In genomic region chr2:120343433-120344105, GRCh38 we compare ENCODE assay signal across 8 cellular contexts. TPM values are rescaled to one million over a fixed set of nuclear protein-coding genes. Genes with fewer than 3 reads are reported as not detected.
A peak's percentile ranks its signal among the peaks of the same experiment; 100 is the strongest.
DNase-seq lines count a peak whose midpoint lies in the region; ATAC-seq and TF ChIP-seq lines count a peak whose summit lies in the region.

No MANE protein-coding gene starts in this region.

- WGBS in trophoblast cell (ENCODE audit: extremely low coverage, insufficient coverage, insufficient read length): no CpG with 5 or more reads among the region's 43 CpGs

- H3K14ac ChIP-seq in trophoblast cell (ENCODE audit: low read length): no peak overlapping the region

- intact Hi-C loops in cardiac septum (cut with DNase I): loop anchor here (1.0 to 10.0 kb wide), 5 partner anchors 94 to 731 kb away; no protein-coding TSS in a partner anchor
- intact Hi-C loops in upper lobe of right lung (cut with DNase I): loop anchor here (5.0 kb wide), 2 partner anchors 209 to 339 kb away; no protein-coding TSS in a partner anchor

- H4K12ac ChIP-seq in trophoblast cell (ENCODE audit: low read depth, low read length): no peak overlapping the region

- H2BK12ac ChIP-seq in trophoblast cell (ENCODE audit: low read length): no peak overlapping the region

- H3K36me3 ChIP-seq in trophoblast cell (ENCODE audit: control insufficient read depth in 1 of 2, insufficient read depth in 2 of 2, low read length in 2 of 2) (no peaks in the 10 kb centered on the region), upper lobe of right lung (no peaks in the 10 kb centered on the region)

- H2AK5ac ChIP-seq in trophoblast cell (ENCODE audit: low read length): no peak overlapping the region

- peak overlapping the region; percentile 30 for H3K4me2 ChIP-seq in trophoblast cell (ENCODE audit: low read length)

- CTCF ChIA-PET in RWPE1 (lab: Yijun Ruan, JAX): interaction anchor here (0.6 to 2.6 kb wide), 14 partner anchors 10 to 342 kb away, joined by 3 to 36 read pairs (median 4); no protein-coding TSS in a partner anchor

- H2BK120ac ChIP-seq in trophoblast cell (ENCODE audit: insufficient read depth, low read length, poor library complexity): no peak overlapping the region

- H3K23ac ChIP-seq in trophoblast cell (ENCODE audit: low read length): no peak overlapping the region

- peaks cover 10% of the 10 kb centered on the region for H3K9me3 ChIP-seq in trophoblast cell (ENCODE audit: insufficient read depth, low read depth, low read length)
- H3K9me3 ChIP-seq in upper lobe of right lung: no peaks in the 10 kb centered on the region

- no peaks in the 10 kb centered on the region for H3K79me2 ChIP-seq in trophoblast cell (ENCODE audit: control insufficient read depth, insufficient read depth, low read length, poor library complexity)

- no peak overlapping the region for H4K8ac ChIP-seq in trophoblast cell (ENCODE audit: low read depth, low read length)

- H3K27ac ChIP-seq in RWPE1 (no peak overlapping the region), trophoblast cell (ENCODE audit: low read depth, low read length) (no peak overlapping the region), upper lobe of right lung (no peak overlapping the region)

- peak; percentile 78 for DNase-seq in GM10266 (ENCODE audit: extremely low spot score)
- peak; percentile 70 for DNase-seq in HPDE6-E6E7 (ENCODE audit: extremely low spot score)
- DNase-seq in RWPE1 (ENCODE audit: low spot score): peak; percentile 67
- DNase-seq in activated naive CD8-positive, alpha-beta T cell treated with anti-CD3 and anti-CD28 coated beads, Interleukin-2, amount 50 U/mL, for 16 hours (ENCODE audit: low read depth, low spot score): peak; percentile 15
- DNase-seq in cardiac septum (ENCODE audit: low spot score): peak; percentile 93
- DNase-seq in trophoblast cell: peak; percentile 64 to 84
- peak; percentile 90 for DNase-seq in upper lobe of right lung

- TF ChIP-seq CTCF in GM10266 (IDR thresholded peaks at IDR 0.05; ENCODE audit: control insufficient read depth, insufficient read depth, low read depth, missing control alignments): peak; percentile 63
- TF ChIP-seq CTCF in RWPE1 (conservative IDR thresholded peaks at IDR 0.05; ENCODE audit: low read depth): peak; percentile 75
- peak; percentile 81 for TF ChIP-seq CTCF in upper lobe of right lung (IDR thresholded peaks at IDR 0.05)

- H3K4ac ChIP-seq in trophoblast cell (ENCODE audit: low read depth, low read length): no peak overlapping the region

- no peak overlapping the region for H3K18ac ChIP-seq in trophoblast cell (ENCODE audit: low read length)

- no peak overlapping the region for H2BK5ac ChIP-seq in trophoblast cell (ENCODE audit: low read depth, low read length, poor library complexity)

- POLR2A ChIA-PET in RWPE1 (lab: Yijun Ruan, JAX; ENCODE audit: low non-redundant PET): no interaction called here

- no peak overlapping the region for H2AFZ ChIP-seq in trophoblast cell (ENCODE audit: insufficient read depth, low read length, poor library complexity)

- no peak overlapping the region for H3K4me3 ChIP-seq in trophoblast cell (ENCODE audit: low read depth, low read length)
- H3K4me3 ChIP-seq in upper lobe of right lung: peak overlapping the region; percentile 52

- ATAC-seq in upper lobe of right lung (peak; percentile 81), GM18517 (IDR thresholded peaks at IDR 0.05; ENCODE audit: unreplicated experiment) (no peak)

- H3K27me3 ChIP-seq in trophoblast cell (ENCODE audit: insufficient read depth, low read length) (peaks cover 62% of the 10 kb centered on the region), upper lobe of right lung (peaks cover 58% of the 10 kb centered on the region)

- no peaks in the 10 kb centered on the region for H3K79me1 ChIP-seq in trophoblast cell (ENCODE audit: low read length)

- no peak overlapping the region for H3K9ac ChIP-seq in trophoblast cell (ENCODE audit: low read length)

- no peak overlapping the region for H4K91ac ChIP-seq in trophoblast cell (ENCODE audit: low read depth, low read length)

- peaks cover 8 to 10% of the 10 kb centered on the region in 2 experiments for H3K4me1 ChIP-seq in trophoblast cell (ENCODE audit: control insufficient read depth in 1 of 2, insufficient read depth in 2 of 2, low read length in 2 of 2)
- peaks cover 28% of the 10 kb centered on the region for H3K4me1 ChIP-seq in upper lobe of right lung

RNA-seq across cellular contexts. Expression of gene INHBB, which starts 2.4 kb away (rescaled TPM):
- total RNA-seq in cardiac septum: 2.8 TPM
- polyA plus RNA-seq in trophoblast cell (2013): 0.10 and 0.15 TPM in 2 replicates
- total RNA-seq in upper lobe of right lung: 12.3 TPM

Comparison
In these comparisons a context has a peak if more than half of its experiments do, and no peak if none do; other contexts are left out.
1. DNase-seq: peak in every context shown above with its lines; median percentile 93 in cardiac septum; 90 in upper lobe of right lung; 78 in GM10266; 74 in trophoblast cell; 70 in HPDE6-E6E7; 67 in RWPE1; 15 in activated naive CD8-positive, alpha-beta T cell treated with anti-CD3 and anti-CD28 coated beads, Interleukin-2, amount 50 U/mL, for 16 hours.